ENCODE assay signal across 1 cellular context in the genomic region with DNA sequence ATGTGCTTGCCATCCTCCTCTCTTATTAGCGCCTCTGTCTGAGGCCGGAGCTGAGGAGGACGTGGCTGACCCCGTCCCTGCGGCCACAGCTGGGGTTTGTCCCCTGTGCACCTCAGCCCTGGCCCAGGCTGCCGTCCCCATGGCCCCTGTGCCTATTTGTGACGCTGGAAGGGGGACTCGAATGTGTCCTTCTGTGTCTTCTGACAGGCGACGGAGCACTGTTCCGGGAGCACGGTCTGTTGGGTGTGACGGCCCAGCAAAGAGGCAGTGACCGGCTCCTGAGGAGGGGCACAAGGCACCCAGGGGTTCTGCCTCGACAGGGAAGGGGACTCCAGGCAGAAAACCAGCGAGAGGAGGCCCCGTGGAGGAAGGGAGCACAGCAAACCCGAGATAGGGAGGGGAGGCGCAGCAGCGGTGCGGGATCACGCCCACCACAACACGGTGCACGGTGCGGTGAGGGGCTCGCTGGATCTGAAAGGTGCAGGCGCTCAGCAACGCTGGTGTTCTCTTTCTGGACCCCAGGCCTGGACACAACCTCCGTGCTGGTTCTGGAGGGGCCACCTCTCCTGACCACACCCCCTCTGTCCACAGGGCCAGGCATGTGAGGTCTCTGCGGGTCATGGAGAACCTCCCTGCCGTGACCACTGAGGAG.
TF ChIP-seq lines count a peak whose summit lies in the region.

No MANE protein-coding gene starts in this region.

TF ChIP-seq in HepG2, 621 proteins besides CTCF, POLR2A, EP300 and RAD21 (continued from another document):
- TF ChIP-seq ARID5B (CRISPR knock-in tag; IDR thresholded peaks at IDR 0.05) (no peak), ZNF263 (CRISPR knock-in tag; IDR thresholded peaks at IDR 0.05) (peak; percentile 90), ZNF7 (CRISPR knock-in tag; IDR thresholded peaks at IDR 0.05) (no peak), PHF21A (CRISPR knock-in tag; IDR thresholded peaks at IDR 0.05) (no peak), JUNB (CRISPR knock-in tag; IDR thresholded peaks at IDR 0.05; ENCODE audit: borderline replicate concordance) (no peak)
- TF ChIP-seq, protein P1, sequence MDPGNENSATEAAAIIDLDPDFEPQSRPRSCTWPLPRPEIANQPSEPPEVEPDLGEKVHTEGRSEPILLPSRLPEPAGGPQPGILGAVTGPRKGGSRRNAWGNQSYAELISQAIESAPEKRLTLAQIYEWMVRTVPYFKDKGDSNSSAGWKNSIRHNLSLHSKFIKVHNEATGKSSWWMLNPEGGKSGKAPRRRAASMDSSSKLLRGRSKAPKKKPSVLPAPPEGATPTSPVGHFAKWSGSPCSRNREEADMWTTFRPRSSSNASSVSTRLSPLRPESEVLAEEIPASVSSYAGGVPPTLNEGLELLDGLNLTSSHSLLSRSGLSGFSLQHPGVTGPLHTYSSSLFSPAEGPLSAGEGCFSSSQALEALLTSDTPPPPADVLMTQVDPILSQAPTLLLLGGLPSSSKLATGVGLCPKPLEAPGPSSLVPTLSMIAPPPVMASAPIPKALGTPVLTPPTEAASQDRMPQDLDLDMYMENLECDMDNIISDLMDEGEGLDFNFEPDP (CRISPR knock-in tag; conservative IDR thresholded peaks at IDR 0.05), result no peak
- TF ChIP-seq, protein P2, sequence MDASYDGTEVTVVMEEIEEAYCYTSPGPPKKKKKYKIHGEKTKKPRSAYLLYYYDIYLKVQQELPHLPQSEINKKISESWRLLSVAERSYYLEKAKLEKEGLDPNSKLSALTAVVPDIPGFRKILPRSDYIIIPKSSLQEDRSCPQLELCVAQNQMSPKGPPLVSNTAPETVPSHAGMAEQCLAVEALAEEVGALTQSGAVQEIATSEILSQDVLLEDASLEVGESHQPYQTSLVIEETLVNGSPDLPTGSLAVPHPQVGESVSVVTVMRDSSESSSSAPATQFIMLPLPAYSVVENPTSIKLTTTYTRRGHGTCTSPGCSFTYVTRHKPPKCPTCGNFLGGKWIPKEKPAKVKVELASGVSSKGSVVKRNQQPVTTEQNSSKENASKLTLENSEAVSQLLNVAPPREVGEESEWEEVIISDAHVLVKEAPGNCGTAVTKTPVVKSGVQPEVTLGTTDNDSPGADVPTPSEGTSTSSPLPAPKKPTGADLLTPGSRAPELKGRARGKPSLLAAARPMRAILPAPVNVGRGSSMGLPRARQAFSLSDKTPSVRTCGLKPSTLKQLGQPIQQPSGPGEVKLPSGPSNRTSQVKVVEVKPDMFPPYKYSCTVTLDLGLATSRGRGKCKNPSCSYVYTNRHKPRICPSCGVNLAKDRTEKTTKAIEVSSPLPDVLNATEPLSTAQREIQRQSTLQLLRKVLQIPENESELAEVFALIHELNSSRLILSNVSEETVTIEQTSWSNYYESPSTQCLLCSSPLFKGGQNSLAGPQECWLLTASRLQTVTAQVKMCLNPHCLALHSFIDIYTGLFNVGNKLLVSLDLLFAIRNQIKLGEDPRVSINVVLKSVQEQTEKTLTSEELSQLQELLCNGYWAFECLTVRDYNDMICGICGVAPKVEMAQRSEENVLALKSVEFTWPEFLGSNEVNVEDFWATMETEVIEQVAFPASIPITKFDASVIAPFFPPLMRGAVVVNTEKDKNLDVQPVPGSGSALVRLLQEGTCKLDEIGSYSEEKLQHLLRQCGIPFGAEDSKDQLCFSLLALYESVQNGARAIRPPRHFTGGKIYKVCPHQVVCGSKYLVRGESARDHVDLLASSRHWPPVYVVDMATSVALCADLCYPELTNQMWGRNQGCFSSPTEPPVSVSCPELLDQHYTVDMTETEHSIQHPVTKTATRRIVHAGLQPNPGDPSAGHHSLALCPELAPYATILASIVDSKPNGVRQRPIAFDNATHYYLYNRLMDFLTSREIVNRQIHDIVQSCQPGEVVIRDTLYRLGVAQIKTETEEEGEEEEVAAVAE (CRISPR knock-in tag; IDR thresholded peaks at IDR 0.05; ENCODE audit: borderline replicate concordance), result no peak
- TF ChIP-seq, protein P3, sequence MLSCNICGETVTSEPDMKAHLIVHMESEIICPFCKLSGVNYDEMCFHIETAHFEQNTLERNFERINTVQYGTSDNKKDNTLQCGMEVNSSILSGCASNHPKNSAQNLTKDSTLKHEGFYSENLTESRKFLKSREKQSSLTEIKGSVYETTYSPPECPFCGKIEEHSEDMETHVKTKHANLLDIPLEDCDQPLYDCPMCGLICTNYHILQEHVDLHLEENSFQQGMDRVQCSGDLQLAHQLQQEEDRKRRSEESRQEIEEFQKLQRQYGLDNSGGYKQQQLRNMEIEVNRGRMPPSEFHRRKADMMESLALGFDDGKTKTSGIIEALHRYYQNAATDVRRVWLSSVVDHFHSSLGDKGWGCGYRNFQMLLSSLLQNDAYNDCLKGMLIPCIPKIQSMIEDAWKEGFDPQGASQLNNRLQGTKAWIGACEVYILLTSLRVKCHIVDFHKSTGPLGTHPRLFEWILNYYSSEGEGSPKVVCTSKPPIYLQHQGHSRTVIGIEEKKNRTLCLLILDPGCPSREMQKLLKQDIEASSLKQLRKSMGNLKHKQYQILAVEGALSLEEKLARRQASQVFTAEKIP (CRISPR knock-in tag; IDR thresholded peaks at IDR 0.05; ENCODE audit: borderline replicate concordance), result no peak
